In genomic region chr15:62506217-62506805, GRCh38 we compare ENCODE assay signal across 9 cellular contexts.
DNase-seq lines count a peak whose midpoint lies in the region.
"Had no signal": no experiment of that assay in that cellular context is flagged by ENCODE, and none has a peak within 500 bp of the region (broad histone marks: within the 10 kb centered on the region; RNA-seq: fewer than 3 reads in every experiment).

No MANE protein-coding gene starts in this region.

- H3K9me3 ChIP-seq in skeletal muscle satellite cell (replicated peaks; ENCODE audit: low read length): no peaks in the 10 kb centered on the region

- peak; percentile 73 for DNase-seq in GM04503 (ENCODE audit: low read depth)
- peak; percentile 57 for DNase-seq in amniotic epithelial cell (ENCODE audit: low read depth)
- peak; percentile 36 for DNase-seq in hepatic stellate cell (ENCODE audit: low spot score)
- DNase-seq in 8988T: no peak
- DNase-seq in NK-92 (lab: John Stamatoyannopoulos, UW; ENCODE audit: unreplicated experiment): no peak
- no peak for DNase-seq in germinal center (ENCODE audit: low spot score)
- DNase-seq in activated CD8-positive, alpha-beta memory T cell treated with anti-CD3 and anti-CD28 coated beads, Interleukin-2, amount 50 U/mL, for 48 hours: no peak
- DNase-seq: NCI-H1930 had no signal

- H3K9ac ChIP-seq in skeletal muscle satellite cell (ENCODE audit: low read depth, low read length): no peak overlapping the region

- H3K27me3 ChIP-seq in skeletal muscle satellite cell (ENCODE audit: control insufficient read depth, insufficient read depth, low read length): no peaks in the 10 kb centered on the region

- peak overlapping the region; percentile 43 for H3K4me2 ChIP-seq in skeletal muscle satellite cell (ENCODE audit: low read length)

- H3K4me1 ChIP-seq in skeletal muscle satellite cell (ENCODE audit: control insufficient read depth, insufficient read depth, low read length): peaks cover 36% of the 10 kb centered on the region

- no peaks in the 10 kb centered on the region for H3K36me3 ChIP-seq in skeletal muscle satellite cell (ENCODE audit: insufficient read depth, low read length)

- peak overlapping the region; percentile 40 for H3K4me3 ChIP-seq in skeletal muscle satellite cell (ENCODE audit: low read length)

Comparison
In these comparisons a context has a peak if more than half of its experiments do, and no peak if none do; other contexts are left out.
1. DNase-seq: peak in GM04503 (single experiment), amniotic epithelial cell (single experiment) and hepatic stellate cell (single experiment); none in 8988T (single experiment), NK-92 (single experiment), germinal center (single experiment) and activated CD8-positive, alpha-beta memory T cell treated with anti-CD3 and anti-CD28 coated beads, Interleukin-2, amount 50 U/mL, for 48 hours (single experiment).